Comparison of ENCODE assay signal across 22 cellular contexts in genomic region chr10:126956712-126957108, GRCh38.
"Had no signal": no experiment of that assay in that cellular context is flagged by ENCODE, and none has a peak within 500 bp of the region (broad histone marks: within the 10 kb centered on the region; RNA-seq: fewer than 3 reads in every experiment).

No MANE protein-coding gene starts in this region.

- H3K27ac ChIP-seq: ascending aorta, KMS-11 had no signal

- H3K36me3 ChIP-seq: ascending aorta had no signal

- ATAC-seq: activated CD8-positive, alpha-beta memory T cell treated with anti-CD3 and anti-CD28 coated beads, Interleukin-2, amount 10 ng/mL, durations not matched to agents 7 days and 5 days; activated naive CD4-positive, alpha-beta T cell treated with anti-CD3 and anti-CD28 coated beads, Interleukin-2, amount 50 U/mL, for 72 hours; activated naive CD8-positive, alpha-beta T cell treated with anti-CD3 and anti-CD28 coated beads, Interleukin-2, amount 50 U/mL, for 24 hours; PC-3 had no signal

- FAIRE-seq: RCC 7860 had no signal

- H3K4me2 ChIP-seq: KMS-11 had no signal

- H3K4me1 ChIP-seq: ascending aorta had no signal

- H3K9ac ChIP-seq: KMS-11 had no signal

- H3K9me3 ChIP-seq: ascending aorta had no signal

- H3K27me3 ChIP-seq: ascending aorta had no signal

- DNase-seq: activated CD4-positive, alpha-beta T cell treated with anti-CD3 and anti-CD28 coated beads for 48 hours; activated CD4-positive, alpha-beta T cell treated with anti-CD3 and anti-CD28 coated beads, Interleukin-2, amount 50 U/mL, for 4 hours; activated CD4-positive, CD25-positive, alpha-beta regulatory T cell treated with anti-CD3 and anti-CD28 coated beads, Interleukin-2, amount 50 U/mL, for 72 hours; activated CD8-positive, alpha-beta memory T cell treated with anti-CD3 and anti-CD28 coated beads, Interleukin-2, amount 10 ng/mL, durations not matched to agents 7 days and 5 days; activated effector memory CD4-positive, alpha-beta T cell treated with anti-CD3 and anti-CD28 coated beads, Interleukin-2, amount 50 U/mL, for 16 hours; activated naive CD4-positive, alpha-beta T cell treated with Interleukin-2 at 50 U/mL for 16 hours; activated naive CD8-positive, alpha-beta T cell treated with anti-CD3 and anti-CD28 coated beads, Interleukin-2, amount 50 U/mL, for 24 hours; activated T-cell treated with anti-CD3 and anti-CD28 coated beads, Interleukin-2, amount 50 U/mL, for 24 hours; amniotic stem cell; NCI-H1092; NCI-H1417; NCI-H2029; NCI-H2107; NCI-H2171 treated with DMSO at 0.1 percent for 48 hours; NCI-H345; NCI-H524; PC-3; SHP77 treated with DMSO at 0.1 percent for 48 hours had no signal

- H3K4me3 ChIP-seq: ascending aorta had no signal
